1 cellular context compared by ENCODE assay signal in genomic region chr18:4821801-4822200, GRCh38.
TF ChIP-seq lines count a peak whose summit lies in the region.

No MANE protein-coding gene starts in this region.

TF ChIP-seq in GM23338, 12 proteins besides CTCF, POLR2A, EP300 and RAD21 (continued from another document):
- TF ChIP-seq ZNF331 (CRISPR knock-in tag; IDR thresholded peaks at IDR 0.05; ENCODE audit: low read depth), result no peak
- TF ChIP-seq JUNB (IDR thresholded peaks at IDR 0.05; ENCODE audit: unreplicated experiment), result no peak
- no peak for TF ChIP-seq EZH2 (IDR thresholded peaks at IDR 0.05; ENCODE audit: low read depth, unreplicated experiment)
- TF ChIP-seq NANOG (IDR thresholded peaks at IDR 0.05; ENCODE audit: borderline replicate concordance), result no peak
- TF ChIP-seq, protein P1, sequence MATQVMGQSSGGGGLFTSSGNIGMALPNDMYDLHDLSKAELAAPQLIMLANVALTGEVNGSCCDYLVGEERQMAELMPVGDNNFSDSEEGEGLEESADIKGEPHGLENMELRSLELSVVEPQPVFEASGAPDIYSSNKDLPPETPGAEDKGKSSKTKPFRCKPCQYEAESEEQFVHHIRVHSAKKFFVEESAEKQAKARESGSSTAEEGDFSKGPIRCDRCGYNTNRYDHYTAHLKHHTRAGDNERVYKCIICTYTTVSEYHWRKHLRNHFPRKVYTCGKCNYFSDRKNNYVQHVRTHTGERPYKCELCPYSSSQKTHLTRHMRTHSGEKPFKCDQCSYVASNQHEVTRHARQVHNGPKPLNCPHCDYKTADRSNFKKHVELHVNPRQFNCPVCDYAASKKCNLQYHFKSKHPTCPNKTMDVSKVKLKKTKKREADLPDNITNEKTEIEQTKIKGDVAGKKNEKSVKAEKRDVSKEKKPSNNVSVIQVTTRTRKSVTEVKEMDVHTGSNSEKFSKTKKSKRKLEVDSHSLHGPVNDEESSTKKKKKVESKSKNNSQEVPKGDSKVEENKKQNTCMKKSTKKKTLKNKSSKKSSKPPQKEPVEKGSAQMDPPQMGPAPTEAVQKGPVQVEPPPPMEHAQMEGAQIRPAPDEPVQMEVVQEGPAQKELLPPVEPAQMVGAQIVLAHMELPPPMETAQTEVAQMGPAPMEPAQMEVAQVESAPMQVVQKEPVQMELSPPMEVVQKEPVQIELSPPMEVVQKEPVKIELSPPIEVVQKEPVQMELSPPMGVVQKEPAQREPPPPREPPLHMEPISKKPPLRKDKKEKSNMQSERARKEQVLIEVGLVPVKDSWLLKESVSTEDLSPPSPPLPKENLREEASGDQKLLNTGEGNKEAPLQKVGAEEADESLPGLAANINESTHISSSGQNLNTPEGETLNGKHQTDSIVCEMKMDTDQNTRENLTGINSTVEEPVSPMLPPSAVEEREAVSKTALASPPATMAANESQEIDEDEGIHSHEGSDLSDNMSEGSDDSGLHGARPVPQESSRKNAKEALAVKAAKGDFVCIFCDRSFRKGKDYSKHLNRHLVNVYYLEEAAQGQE (IDR thresholded peaks at IDR 0.05; ENCODE audit: unreplicated experiment), result no peak
- no peak for TF ChIP-seq CREB1 (CRISPR knock-in tag; IDR thresholded peaks at IDR 0.05; ENCODE audit: low read depth)
